Comparison of ENCODE assay signal across 1 cellular context in genomic region chr17:75046583-75047289, GRCh38.
TF ChIP-seq lines count a peak whose summit lies in the region.

TSS of gene ATP5PD (minus strand) at chr17:75046969. CDS start at chr17:75042650, 4,319 bp downstream.
TSS of gene KCTD2 (plus strand) at chr17:75047225. CDS start at chr17:75047251, 26 bp downstream.

TF ChIP-seq in HepG2, 621 proteins besides CTCF, POLR2A, EP300 and RAD21 (continued from another document and continues in another):
- peak; percentile 29; the same call in 1 of the 2 replicates for TF ChIP-seq ZNF609 (CRISPR knock-in tag; IDR thresholded peaks at IDR 0.05; ENCODE audit: borderline replicate concordance)
- TF ChIP-seq JUN (CRISPR knock-in tag; IDR thresholded peaks at IDR 0.05) = no peak; the same call in 1 of the 2 replicates
- no peak; the same call in 1 of the 2 replicates for TF ChIP-seq CBX5 (CRISPR knock-in tag; IDR thresholded peaks at IDR 0.05; ENCODE audit: borderline replicate concordance)
- TF ChIP-seq CENPT (CRISPR knock-in tag; IDR thresholded peaks at IDR 0.05; ENCODE audit: low read depth) = no peak
- 0 out of 2 replicates have a peak, but pooled peaks have one; percentile 38 for TF ChIP-seq SAFB2 (CRISPR knock-in tag; IDR thresholded peaks at IDR 0.05; ENCODE audit: borderline replicate concordance, low read depth)
- TF ChIP-seq ZBTB46 (CRISPR knock-in tag; IDR thresholded peaks at IDR 0.05; ENCODE audit: borderline replicate concordance) = no peak
- TF ChIP-seq ASH2L (IDR thresholded peaks at IDR 0.05; ENCODE audit: insufficient read length, low read depth, low read length) = peak; percentile 92
- TF ChIP-seq BORCS8-MEF2B (CRISPR knock-in tag; IDR thresholded peaks at IDR 0.05) = peak; percentile 84
- TF ChIP-seq SETDB1 (CRISPR knock-in tag; IDR thresholded peaks at IDR 0.05; ENCODE audit: borderline replicate concordance) = no peak
- TF ChIP-seq SP2 (CRISPR knock-in tag; IDR thresholded peaks at IDR 0.05) = peak; percentile 98
- peak; percentile 33; the same call in 1 of the 2 replicates for TF ChIP-seq MIER2 (CRISPR knock-in tag; IDR thresholded peaks at IDR 0.05)
- TF ChIP-seq ZNF646 (CRISPR knock-in tag; IDR thresholded peaks at IDR 0.05) = no peak
- TF ChIP-seq GMEB2 (CRISPR knock-in tag; IDR thresholded peaks at IDR 0.05; ENCODE audit: low read depth) = no peak; the same call in 1 of the 2 replicates
- peak; percentile 80; the same call in 1 of the 2 replicates for TF ChIP-seq MTF2 (CRISPR knock-in tag; IDR thresholded peaks at IDR 0.05; ENCODE audit: borderline replicate concordance)
- TF ChIP-seq ZBTB42 (CRISPR knock-in tag; IDR thresholded peaks at IDR 0.05) = no peak
- no peak for TF ChIP-seq ZFP36L2 (CRISPR knock-in tag; IDR thresholded peaks at IDR 0.05)
- TF ChIP-seq U2AF2 (IDR thresholded peaks at IDR 0.05; ENCODE audit: low read depth, low read length) = no peak
- TF ChIP-seq FOXA1 (IDR thresholded peaks at IDR 0.05) = no peak
- no peak for TF ChIP-seq FOXA1 (CRISPR knock-in tag; IDR thresholded peaks at IDR 0.05)
- peak; percentile 89 for TF ChIP-seq ZNF350 (CRISPR knock-in tag; IDR thresholded peaks at IDR 0.05; ENCODE audit: borderline replicate concordance, low read depth)
- no peak for TF ChIP-seq HNRNPUL1 (IDR thresholded peaks at IDR 0.05; ENCODE audit: low read depth, low read length)
- no peak for TF ChIP-seq HDAC6 (IDR thresholded peaks at IDR 0.05; ENCODE audit: low read depth, low read length)
- TF ChIP-seq KAT8 (CRISPR knock-in tag; IDR thresholded peaks at IDR 0.05) = peak; percentile 92
- TF ChIP-seq IKZF5 (CRISPR knock-in tag; IDR thresholded peaks at IDR 0.05) = peak; percentile 92
- TF ChIP-seq TFE3 (CRISPR knock-in tag; IDR thresholded peaks at IDR 0.05) = peak; percentile 51; the same call in 1 of the 2 replicates
- TF ChIP-seq ZNF512 (CRISPR knock-in tag; IDR thresholded peaks at IDR 0.05) = no peak
- TF ChIP-seq ZBTB37 (CRISPR knock-in tag; IDR thresholded peaks at IDR 0.05) = no peak
- TF ChIP-seq ZNF335 (CRISPR knock-in tag; IDR thresholded peaks at IDR 0.05) = peak; percentile 48; the same call in 1 of the 2 replicates
- TF ChIP-seq ZFP62 (CRISPR knock-in tag; IDR thresholded peaks at IDR 0.05) = no peak
- TF ChIP-seq UBTF (CRISPR knock-in tag; IDR thresholded peaks at IDR 0.05) = peak; percentile 91
- TF ChIP-seq ZNF709 (CRISPR knock-in tag; IDR thresholded peaks at IDR 0.05) = peak; percentile 82
